19 cellular contexts compared by ENCODE assay signal in the genomic region with DNA sequence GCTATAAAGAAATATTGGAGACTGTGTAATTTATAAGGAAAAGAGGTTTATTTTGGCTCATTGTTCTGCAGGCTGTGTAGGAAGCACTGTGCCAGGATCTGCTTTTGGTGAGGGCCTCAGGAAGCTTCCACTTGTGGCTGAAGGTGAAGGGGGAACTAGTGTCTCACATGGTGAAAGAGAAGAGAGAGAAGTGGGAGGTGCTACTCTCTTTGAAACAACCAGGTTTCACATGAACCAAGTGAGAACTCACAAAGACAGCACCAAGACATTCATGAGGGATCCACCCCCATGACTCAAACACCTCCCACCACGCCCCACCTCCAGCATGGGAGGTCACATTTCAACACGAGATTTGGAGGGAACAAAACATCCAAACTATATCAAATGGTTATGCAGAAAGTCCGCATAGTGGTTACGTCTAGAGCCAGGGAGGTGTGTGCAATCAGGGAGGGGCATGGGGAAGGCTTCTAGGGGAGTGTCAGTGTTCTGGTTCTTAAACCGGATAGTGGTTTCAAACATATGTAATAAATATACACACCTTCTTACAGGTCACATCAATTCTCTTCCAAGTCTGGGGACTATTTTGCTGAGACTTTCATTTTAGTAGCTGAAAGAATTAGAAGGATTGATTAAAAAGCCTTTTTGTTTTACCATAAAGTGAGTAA.
"Had no signal": no experiment of that assay in that cellular context is flagged by ENCODE, and none has a peak within 500 bp of the region (broad histone marks: within the 10 kb centered on the region; RNA-seq: fewer than 3 reads in every experiment).

No MANE protein-coding gene starts in this region.

- H3K27me3 ChIP-seq: dorsolateral prefrontal cortex, spleen, transverse colon had no signal

- H3K27ac ChIP-seq: dorsolateral prefrontal cortex, psoas muscle, transverse colon had no signal

- H3K9me3 Mint-ChIP-seq: nephron had no signal

- ATAC-seq: sciatic nerve; stimulated activated naive B cell treated with anti-CD40 and anti-IgM and Interleukin-4, amounts not matched to agents 10 μg/mL and 1 μg/mL and 100 μg/mL, for 72 hours had no signal

- DNase-seq: activated CD4-positive, alpha-beta T cell treated with anti-CD3 and anti-CD28 coated beads, Interleukin-2, amount 50 U/mL, for 1 hour; activated CD4-positive, CD25-positive, alpha-beta regulatory T cell; activated effector memory CD4-positive, alpha-beta T cell treated with Interleukin-2 at 50 U/mL for 16 hours; activated T-cell treated with anti-CD3 and anti-CD28 coated beads, Interleukin-2, amount 50 U/mL, for 1 hour; amygdala; dorsolateral prefrontal cortex; left colon; mammary epithelial cell; mucosa of descending colon; occipital lobe; psoas muscle; spleen; stimulated activated CD4-positive, alpha-beta T cell treated with anti-CD3 and anti-CD28 coated beads, Interleukin-1b, Interleukin-23, amount 100 ng/mL, for 48 hours; stimulated activated naive B cell treated with anti-CD40 and anti-IgM and Interleukin-4, amounts not matched to agents 10 μg/mL and 1 μg/mL and 100 μg/mL, for 72 hours; transverse colon had no signal

- H3K4me3 ChIP-seq: dorsolateral prefrontal cortex, mucosa of descending colon, psoas muscle, spleen, transverse colon had no signal

- H3K4me3 Mint-ChIP-seq: nephron; stimulated activated naive B cell treated with anti-CD40 and anti-IgM and Interleukin-4, amounts not matched to agents 10 μg/mL and 1 μg/mL and 100 μg/mL, for 72 hours; T-helper 1 cell treated with Interleukin-12 subunit alpha and Interleukin-12 subunit beta and Interleukin-4 antibody, amounts not matched to agents 30 μg/mL and 1 μg/mL, for 36 hours had no signal

- H3K27me3 Mint-ChIP-seq: stimulated activated naive B cell treated with anti-CD40 and anti-IgM and Interleukin-4, amounts not matched to agents 10 μg/mL and 1 μg/mL and 100 μg/mL, for 72 hours had no signal

- H3K27ac Mint-ChIP-seq: activated naive CD4-positive, alpha-beta T cell treated with anti-CD3 and anti-CD28 coated beads, Interleukin-2, amount 50 U/mL, for 72 hours; nephron; T-helper 1 cell treated with Interleukin-12 subunit alpha and Interleukin-12 subunit beta and Interleukin-4 antibody, amounts not matched to agents 30 μg/mL and 1 μg/mL, for 36 hours had no signal

- H3K36me3 ChIP-seq: spleen, transverse colon had no signal
